In genomic region chr1:225816643-225817538, GRCh38 we compare ENCODE assay signal across 8 cellular contexts. TPM values are rescaled to one million over a fixed set of nuclear protein-coding genes. Genes with fewer than 3 reads are reported as not detected.
DNase-seq lines count a peak whose midpoint lies in the region; ATAC-seq, FAIRE-seq and TF ChIP-seq lines count a peak whose summit lies in the region.

No MANE protein-coding gene starts in this region.

- FAIRE-seq in D721Med (lab: Jason Lieb, UNC), result no peak

- H3K14ac ChIP-seq in neuronal stem cell (ENCODE audit: low read length), result peak overlapping the region; percentile 60

- ATAC-seq in activated T-cell treated with anti-CD3 and anti-CD28 coated beads, Interleukin-2, amount 50 U/mL, for 4 hours, result no peak
- ATAC-seq in GM18511 (IDR thresholded peaks at IDR 0.05; ENCODE audit: unreplicated experiment) (no peak), HG02763 (IDR thresholded peaks at IDR 0.05; ENCODE audit: unreplicated experiment) (no peak)

- no peak overlapping the region for H2AFZ ChIP-seq in neuronal stem cell (ENCODE audit: low read length)

- H3K27ac Mint-ChIP-seq in activated T-cell treated with anti-CD3 and anti-CD28 coated beads, Interleukin-2, amount 50 U/mL, for 24 hours, result peak overlapping the region; percentile 16

- peaks cover 4% of the 10 kb centered on the region for H3K4me1 Mint-ChIP-seq in activated T-cell treated with anti-CD3 and anti-CD28 coated beads, Interleukin-2, amount 50 U/mL, for 24 hours (ENCODE audit: low read depth)
- H3K4me1 Mint-ChIP-seq in activated T-cell treated with anti-CD3 and anti-CD28 coated beads, Interleukin-2, amount 50 U/mL, for 4 hours (ENCODE audit: low read depth), result no peaks in the 10 kb centered on the region

- H3K9ac ChIP-seq in neuronal stem cell (ENCODE audit: low read depth, low read length, poor library complexity), result peak overlapping the region; percentile 1

- H3K4me2 ChIP-seq in neuronal stem cell (ENCODE audit: insufficient read depth, low read length, poor library complexity, severe bottlenecking), result no peak overlapping the region

- peak overlapping the region; percentile 1 for H3K4ac ChIP-seq in neuronal stem cell (ENCODE audit: low read length)

- TF ChIP-seq CTCF in fibroblast of the aortic adventitia (IDR thresholded peaks at IDR 0.05; ENCODE audit: insufficient read depth, low read length), result no peak
- no peak for TF ChIP-seq CTCF in D721Med (IDR thresholded peaks at IDR 0.05; ENCODE audit: insufficient read depth, missing control alignments)

- peak overlapping the region; percentile 94 for H3K18ac ChIP-seq in neuronal stem cell (ENCODE audit: low read length)

- no peak overlapping the region for H4K91ac ChIP-seq in neuronal stem cell (ENCODE audit: low read depth, low read length, poor library complexity)

- no peak overlapping the region for H2BK120ac ChIP-seq in neuronal stem cell (ENCODE audit: low read depth, low read length)

- no peak overlapping the region for H2BK12ac ChIP-seq in neuronal stem cell (ENCODE audit: low read length)

- peak overlapping the region; percentile 15 for H2BK5ac ChIP-seq in neuronal stem cell (ENCODE audit: low read length)

- H3K9me3 Mint-ChIP-seq in activated T-cell treated with anti-CD3 and anti-CD28 coated beads, Interleukin-2, amount 50 U/mL, for 24 hours, result no peaks in the 10 kb centered on the region
- no peaks in the 10 kb centered on the region for H3K9me3 Mint-ChIP-seq in activated T-cell treated with anti-CD3 and anti-CD28 coated beads, Interleukin-2, amount 50 U/mL, for 4 hours

- no CpG with 5 or more reads among the region's 17 CpGs for WGBS in neuronal stem cell (ENCODE audit: extremely low coverage in 2 of 2, insufficient read length in 2 of 2, insufficient replicate concordance in 1 of 2), 2 donors

- DNase-seq in activated T-cell treated with anti-CD3 and anti-CD28 coated beads, Interleukin-2, amount 50 U/mL, for 24 hours, result no peak
- no peak for DNase-seq in activated T-cell treated with anti-CD3 and anti-CD28 coated beads, Interleukin-2, amount 50 U/mL, for 4 hours
- DNase-seq in fibroblast of the aortic adventitia (ENCODE audit: low read depth), result peak; percentile 74
- DNase-seq in neuronal stem cell (ENCODE audit: low spot score), result no peak
- no peak for DNase-seq in D721Med (ENCODE audit: insufficient read length, low spot score)
- DNase-seq in COLO829 (ENCODE audit: low spot score), result no peak

- no peaks in the 10 kb centered on the region for H3K27me3 Mint-ChIP-seq in activated T-cell treated with anti-CD3 and anti-CD28 coated beads, Interleukin-2, amount 50 U/mL, for 24 hours
- no peaks in the 10 kb centered on the region for H3K27me3 Mint-ChIP-seq in activated T-cell treated with anti-CD3 and anti-CD28 coated beads, Interleukin-2, amount 50 U/mL, for 4 hours (ENCODE audit: low read depth)

- H2AK5ac ChIP-seq in neuronal stem cell (ENCODE audit: low read depth, low read length), result peak overlapping the region; percentile 93

- peaks cover 10 to 25% of the 10 kb centered on the region in 2 donors for H3K4me1 ChIP-seq in neuronal stem cell (ENCODE audit: control insufficient read depth in 2 of 2, insufficient read depth in 1 of 2, low read depth in 1 of 2, low read length in 2 of 2)

- peaks cover 0 to 5% of the 10 kb centered on the region in 2 donors for H3K36me3 ChIP-seq in neuronal stem cell (replicated peaks in 1 of 2; ENCODE audit: control insufficient read depth in 2 of 2, insufficient read depth in 2 of 2, low read length in 2 of 2)

- H3K4me3 ChIP-seq in fibroblast of the aortic adventitia (ENCODE audit: low read depth, low read length) (peak overlapping the region; percentile 5), neuronal stem cell (ENCODE audit: low read length in 2 of 2) (no peak overlapping the region)

- no peaks in the 10 kb centered on the region for H3K27me3 ChIP-seq in neuronal stem cell (ENCODE audit: control insufficient read depth in 3 of 3, insufficient read depth in 3 of 3, low read depth in 1 of 3, low read length in 3 of 3)

- H3K79me1 ChIP-seq in neuronal stem cell (ENCODE audit: low read depth, low read length), result no peaks in the 10 kb centered on the region

- no peak overlapping the region for H3K4me3 Mint-ChIP-seq in activated T-cell treated with anti-CD3 and anti-CD28 coated beads, Interleukin-2, amount 50 U/mL, for 24 hours
- H3K4me3 Mint-ChIP-seq in activated T-cell treated with anti-CD3 and anti-CD28 coated beads, Interleukin-2, amount 50 U/mL, for 4 hours, result no peak overlapping the region

- no peak overlapping the region for H3K27ac ChIP-seq in neuronal stem cell (replicated peaks; ENCODE audit: low read length)

- peak overlapping the region; percentile 44 for H2BK15ac ChIP-seq in neuronal stem cell (ENCODE audit: low read length)

- no peaks in the 10 kb centered on the region for H3K9me3 ChIP-seq in neuronal stem cell (replicated peaks in 1 of 2; ENCODE audit: control insufficient read depth in 2 of 2, insufficient read depth in 1 of 2, low read depth in 1 of 2, low read length in 2 of 2)

- no peaks in the 10 kb centered on the region for H3K36me3 Mint-ChIP-seq in activated T-cell treated with anti-CD3 and anti-CD28 coated beads, Interleukin-2, amount 50 U/mL, for 24 hours (ENCODE audit: low read depth)
- no peaks in the 10 kb centered on the region for H3K36me3 Mint-ChIP-seq in activated T-cell treated with anti-CD3 and anti-CD28 coated beads, Interleukin-2, amount 50 U/mL, for 4 hours (ENCODE audit: insufficient read depth)

- H3K23ac ChIP-seq in neuronal stem cell (ENCODE audit: low read depth, low read length, poor library complexity), result peak overlapping the region; percentile 46

- peak overlapping the region; percentile 89 for H4K8ac ChIP-seq in neuronal stem cell (ENCODE audit: low read depth, low read length)

RNA-seq across cellular contexts. Expression of gene EPHX1, which starts 7.0 kb away (rescaled TPM):
- total RNA-seq in activated T-cell treated with anti-CD3 and anti-CD28 coated beads, Interleukin-2, amount 50 U/mL, for 4 hours, result 1 to 10 TPM; 1.8 to 2.2 (median 1.9) TPM
- 39.4 and 57.6 TPM in 2 replicates for total RNA-seq in fibroblast of the aortic adventitia (ENCODE audit: low replicate concordance)
- polyA plus RNA-seq in neuronal stem cell (2013, experiment 1 of 2), result 9.9 TPM
- 9.9 TPM for polyA plus RNA-seq in neuronal stem cell (2013, experiment 2 of 2)

RNA-seq across cellular contexts. Expression of gene SRP9, which starts 39.3 kb away (rescaled TPM):
- 100 to 1,000 TPM; 261 to 287 (median 273) TPM for total RNA-seq in activated T-cell treated with anti-CD3 and anti-CD28 coated beads, Interleukin-2, amount 50 U/mL, for 4 hours
- 117 and 330 TPM in 2 replicates for total RNA-seq in fibroblast of the aortic adventitia (ENCODE audit: low replicate concordance)
- polyA plus RNA-seq in neuronal stem cell (2013, experiment 1 of 2), result 466 TPM
- polyA plus RNA-seq in neuronal stem cell (2013, experiment 2 of 2), result 474 TPM

Comparison
In these comparisons a context has a peak if more than half of its experiments do, and no peak if none do; other contexts are left out.
1. RNA of gene EPHX1, which starts 7.0 kb away (total RNA-seq): 39.4 to 57.6 TPM in fibroblast of the aortic adventitia; 1.8 to 2.2 TPM in activated T-cell treated with anti-CD3 and anti-CD28 coated beads, Interleukin-2, amount 50 U/mL, for 4 hours; every median in the first group is over 10 times any median in the second.